Comparison of ENCODE assay signal across 2 cellular contexts in the genomic region with DNA sequence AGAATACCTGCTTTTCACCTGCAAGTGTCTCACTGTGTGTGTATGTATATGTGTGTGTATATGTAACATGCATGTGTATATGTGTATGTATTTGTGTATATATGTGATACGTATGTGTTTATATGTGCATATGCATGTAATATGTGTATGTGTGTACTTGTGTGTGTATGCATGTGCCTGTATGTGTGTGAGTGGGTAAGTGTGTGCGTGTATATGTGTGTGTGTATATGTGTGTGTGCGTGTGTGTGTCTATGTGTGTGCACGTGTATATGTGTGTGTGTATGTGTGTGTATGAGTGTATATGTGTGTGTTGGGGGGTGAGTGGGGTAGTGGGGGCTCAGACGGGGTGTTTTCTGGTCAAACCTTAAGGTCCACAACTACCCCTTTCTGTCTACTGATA.
TF ChIP-seq lines count a peak whose summit lies in the region.

No MANE protein-coding gene starts in this region.

TF ChIP-seq in HepG2, 621 proteins besides CTCF, POLR2A, EP300 and RAD21:
- TF ChIP-seq TOE1 (CRISPR knock-in tag; IDR thresholded peaks at IDR 0.05) = no peak
- 0 out of 2 replicates have a peak, but pooled peaks have one; percentile 8 for TF ChIP-seq MNT (IDR thresholded peaks at IDR 0.05)
- no peak for TF ChIP-seq ZNF281 (CRISPR knock-in tag; IDR thresholded peaks at IDR 0.05; ENCODE audit: borderline replicate concordance)
- TF ChIP-seq RBM22 (optimal IDR thresholded peaks at IDR 0.05; ENCODE audit: low read length) = no peak
- TF ChIP-seq ZNF142 (CRISPR knock-in tag; IDR thresholded peaks at IDR 0.05) = no peak

TF ChIP-seq in GM12878, 131 proteins besides CTCF, POLR2A, EP300 and RAD21:
- no peak for TF ChIP-seq KDM1A (IDR thresholded peaks at IDR 0.05; ENCODE audit: borderline replicate concordance)
- TF ChIP-seq, protein P1, sequence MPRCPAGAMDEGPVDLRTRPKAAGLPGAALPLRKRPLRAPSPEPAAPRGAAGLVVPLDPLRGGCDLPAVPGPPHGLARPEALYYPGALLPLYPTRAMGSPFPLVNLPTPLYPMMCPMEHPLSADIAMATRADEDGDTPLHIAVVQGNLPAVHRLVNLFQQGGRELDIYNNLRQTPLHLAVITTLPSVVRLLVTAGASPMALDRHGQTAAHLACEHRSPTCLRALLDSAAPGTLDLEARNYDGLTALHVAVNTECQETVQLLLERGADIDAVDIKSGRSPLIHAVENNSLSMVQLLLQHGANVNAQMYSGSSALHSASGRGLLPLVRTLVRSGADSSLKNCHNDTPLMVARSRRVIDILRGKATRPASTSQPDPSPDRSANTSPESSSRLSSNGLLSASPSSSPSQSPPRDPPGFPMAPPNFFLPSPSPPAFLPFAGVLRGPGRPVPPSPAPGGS (IDR thresholded peaks at IDR 0.05; ENCODE audit: borderline replicate concordance, insufficient read depth, low read depth, low read length, poor library complexity, severe bottlenecking) = peak; percentile 83
TF ChIP-seq in GM12878: peak in this region for 1.
